8 cellular contexts compared by ENCODE assay signal in genomic region chr6:142300758-142301251, GRCh38. TPM values are rescaled to one million over a fixed set of nuclear protein-coding genes. Genes with fewer than 3 reads are reported as not detected.
A peak's percentile ranks its signal among the peaks of the same experiment; 100 is the strongest.
DNase-seq lines count a peak whose midpoint lies in the region; ATAC-seq and TF ChIP-seq lines count a peak whose summit lies in the region.

No MANE protein-coding gene starts in this region.

- in situ Hi-C loops in HAP-1 (cut with MboI; ENCODE audit: low sequenced_read_pairs) = no loop called here

- no peaks in the 10 kb centered on the region for H3K36me3 ChIP-seq in HAP-1 (replicated peaks)
- H3K36me3 ChIP-seq in psoas muscle (ENCODE audit: insufficient read depth in 1 of 2, low read depth in 1 of 2) = no peaks in the 10 kb centered on the region

- intact Hi-C loops in psoas muscle (cut with DNase I) = no loop called here

- 52 to 62% (median 58%) methylated on average over 6 of the region's 6 CpGs for WGBS in psoas muscle, 3 donors

- peaks cover 15% of the 10 kb centered on the region for H3K4me1 ChIP-seq in HAP-1
- no peaks in the 10 kb centered on the region for H3K4me1 ChIP-seq in psoas muscle

- no peaks in the 10 kb centered on the region for H3K27me3 ChIP-seq in HAP-1 (ENCODE audit: low read depth)
- H3K27me3 ChIP-seq in psoas muscle (ENCODE audit: insufficient read depth in 3 of 3, low read length in 2 of 3) = peaks cover 0 to 32% (median 10%) of the 10 kb centered on the region in 3 donors

- H3K9me3 ChIP-seq in HAP-1 (no peaks in the 10 kb centered on the region), psoas muscle (no peaks in the 10 kb centered on the region)

- ATAC-seq in psoas muscle = no peak
- no peak for ATAC-seq in HG02588 (IDR thresholded peaks at IDR 0.05; ENCODE audit: unreplicated experiment)
- no peak for ATAC-seq in HG02973 (IDR thresholded peaks at IDR 0.05; ENCODE audit: unreplicated experiment)

- no peak overlapping the region for H3K27ac ChIP-seq in psoas muscle

- H3K4me3 ChIP-seq in HAP-1 (peak overlapping the region; percentile 46), psoas muscle (peak overlapping the region; percentile 62)

- TF ChIP-seq CTCF in psoas muscle (IDR thresholded peaks at IDR 0.05) = no peak

- DNase-seq in HAP-1 (ENCODE audit: low spot score in 2 of 2) (peak in 1 of 2 experiments; percentile 16), SW480 (ENCODE audit: low spot score) (peak; percentile 34), glomerular endothelial cell (ENCODE audit: extremely low read depth, low read depth, low spot score) (peak; percentile 57), psoas muscle (peak in 1 of 2 donors; percentile 16), NOMO-1 (lab: John Stamatoyannopoulos, UW; ENCODE audit: unreplicated experiment in 2 of 2) (no peak), retina (no peak)

RNA-seq across cellular contexts. Expression of gene ADGRG6, which starts 1.0 kb away (rescaled TPM):
- total RNA-seq in glomerular endothelial cell = 65.2 and 79.5 TPM in 2 replicates
- total RNA-seq in psoas muscle = 1 to 10 TPM in 3 of 4 donors, under 1 TPM in 1; 0.59 to 2.3 (median 2.1) TPM
- polyA plus RNA-seq in psoas muscle = under 1 TPM; 0.32 to 0.59 (median 0.55) TPM

Comparison
In these comparisons a context has a peak if more than half of its experiments do, and no peak if none do; other contexts are left out.
1. DNase-seq: peak in SW480 (single experiment) and glomerular endothelial cell (single experiment); none in NOMO-1 (0 of 2) and retina (single experiment).
2. RNA of gene ADGRG6, which starts 1.0 kb away (total RNA-seq): 65.2 to 79.5 TPM in glomerular endothelial cell; 0.59 to 2.3 TPM in psoas muscle; every median in the first group is over 10 times any median in the second.